Comparison of ENCODE assay signal across 1 cellular context in the genomic region with DNA sequence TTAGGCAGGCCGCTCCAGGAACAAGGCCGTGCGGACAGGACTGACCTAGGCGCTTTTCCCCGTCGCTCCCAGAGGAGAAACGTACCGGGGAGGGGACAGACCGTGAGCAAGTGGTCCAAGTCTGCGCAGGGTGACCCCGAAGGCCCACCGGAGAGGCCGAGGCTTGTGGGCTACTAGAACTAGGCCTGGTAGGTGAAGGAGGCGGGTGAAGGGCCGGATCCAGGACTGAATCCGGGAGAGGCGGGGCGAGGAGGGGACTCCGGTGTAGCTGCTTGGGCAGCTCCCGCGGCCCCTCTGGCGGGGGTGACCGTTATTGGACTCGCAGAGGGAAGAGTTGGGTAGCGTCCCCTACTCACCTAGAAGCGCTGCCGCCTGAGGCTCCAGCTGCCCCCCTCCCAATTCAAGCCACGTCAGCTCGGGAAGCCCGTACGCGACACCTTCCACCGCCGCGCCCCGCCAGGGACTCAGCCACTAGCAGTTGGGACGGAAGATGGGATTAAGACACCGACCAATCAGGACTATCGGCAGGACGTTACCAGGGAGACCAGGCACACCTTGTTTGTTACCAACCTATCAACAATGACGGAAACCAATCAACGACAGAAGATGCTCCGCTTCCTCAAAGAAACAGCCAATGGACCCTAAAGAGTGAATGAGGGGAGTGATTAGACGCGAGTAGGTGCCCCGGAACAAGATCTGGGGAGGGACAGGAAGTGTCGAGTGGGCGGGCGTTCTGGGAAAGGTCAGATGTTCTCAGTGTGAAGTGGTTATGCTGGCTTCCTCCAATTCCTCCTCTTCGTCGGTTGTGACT.
A peak's percentile ranks its signal among the peaks of the same experiment; 100 is the strongest.
TF ChIP-seq lines count a peak whose summit lies in the region.

A gene with protein sequence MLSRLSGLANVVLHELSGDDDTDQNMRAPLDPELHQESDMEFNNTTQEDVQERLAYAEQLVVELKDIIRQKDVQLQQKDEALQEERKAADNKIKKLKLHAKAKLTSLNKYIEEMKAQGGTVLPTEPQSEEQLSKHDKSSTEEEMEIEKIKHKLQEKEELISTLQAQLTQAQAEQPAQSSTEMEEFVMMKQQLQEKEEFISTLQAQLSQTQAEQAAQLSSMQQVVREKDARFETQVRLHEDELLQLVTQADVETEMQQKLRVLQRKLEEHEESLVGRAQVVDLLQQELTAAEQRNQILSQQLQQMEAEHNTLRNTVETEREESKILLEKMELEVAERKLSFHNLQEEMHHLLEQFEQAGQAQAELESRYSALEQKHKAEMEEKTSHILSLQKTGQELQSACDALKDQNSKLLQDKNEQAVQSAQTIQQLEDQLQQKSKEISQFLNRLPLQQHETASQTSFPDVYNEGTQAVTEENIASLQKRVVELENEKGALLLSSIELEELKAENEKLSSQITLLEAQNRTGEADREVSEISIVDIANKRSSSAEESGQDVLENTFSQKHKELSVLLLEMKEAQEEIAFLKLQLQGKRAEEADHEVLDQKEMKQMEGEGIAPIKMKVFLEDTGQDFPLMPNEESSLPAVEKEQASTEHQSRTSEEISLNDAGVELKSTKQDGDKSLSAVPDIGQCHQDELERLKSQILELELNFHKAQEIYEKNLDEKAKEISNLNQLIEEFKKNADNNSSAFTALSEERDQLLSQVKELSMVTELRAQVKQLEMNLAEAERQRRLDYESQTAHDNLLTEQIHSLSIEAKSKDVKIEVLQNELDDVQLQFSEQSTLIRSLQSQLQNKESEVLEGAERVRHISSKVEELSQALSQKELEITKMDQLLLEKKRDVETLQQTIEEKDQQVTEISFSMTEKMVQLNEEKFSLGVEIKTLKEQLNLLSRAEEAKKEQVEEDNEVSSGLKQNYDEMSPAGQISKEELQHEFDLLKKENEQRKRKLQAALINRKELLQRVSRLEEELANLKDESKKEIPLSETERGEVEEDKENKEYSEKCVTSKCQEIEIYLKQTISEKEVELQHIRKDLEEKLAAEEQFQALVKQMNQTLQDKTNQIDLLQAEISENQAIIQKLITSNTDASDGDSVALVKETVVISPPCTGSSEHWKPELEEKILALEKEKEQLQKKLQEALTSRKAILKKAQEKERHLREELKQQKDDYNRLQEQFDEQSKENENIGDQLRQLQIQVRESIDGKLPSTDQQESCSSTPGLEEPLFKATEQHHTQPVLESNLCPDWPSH (N-terminal part only) (minus strand): TSS at position 466 of the 811 bp plus-strand sequence. CDS start 18,770 bp downstream, outside the sequence.

TF ChIP-seq in K562, 482 proteins besides CTCF, POLR2A, EP300 and RAD21 (continued from another document and continues in another):
- no peak for TF ChIP-seq TOE1 (IDR thresholded peaks at IDR 0.05; ENCODE audit: borderline replicate concordance)
- no peak for TF ChIP-seq TOE1 (CRISPR knock-in tag; IDR thresholded peaks at IDR 0.05; ENCODE audit: borderline replicate concordance, low read depth)
- TF ChIP-seq PHTF2 (CRISPR knock-in tag; IDR thresholded peaks at IDR 0.05): no peak
- no peak for TF ChIP-seq ZNF232 (CRISPR knock-in tag; IDR thresholded peaks at IDR 0.05)
- TF ChIP-seq ETS1 (conservative IDR thresholded peaks at IDR 0.05; ENCODE audit: control insufficient read depth, low read depth, low read length): no peak; the same call in 1 of the 2 replicates
- TF ChIP-seq, protein P1, sequence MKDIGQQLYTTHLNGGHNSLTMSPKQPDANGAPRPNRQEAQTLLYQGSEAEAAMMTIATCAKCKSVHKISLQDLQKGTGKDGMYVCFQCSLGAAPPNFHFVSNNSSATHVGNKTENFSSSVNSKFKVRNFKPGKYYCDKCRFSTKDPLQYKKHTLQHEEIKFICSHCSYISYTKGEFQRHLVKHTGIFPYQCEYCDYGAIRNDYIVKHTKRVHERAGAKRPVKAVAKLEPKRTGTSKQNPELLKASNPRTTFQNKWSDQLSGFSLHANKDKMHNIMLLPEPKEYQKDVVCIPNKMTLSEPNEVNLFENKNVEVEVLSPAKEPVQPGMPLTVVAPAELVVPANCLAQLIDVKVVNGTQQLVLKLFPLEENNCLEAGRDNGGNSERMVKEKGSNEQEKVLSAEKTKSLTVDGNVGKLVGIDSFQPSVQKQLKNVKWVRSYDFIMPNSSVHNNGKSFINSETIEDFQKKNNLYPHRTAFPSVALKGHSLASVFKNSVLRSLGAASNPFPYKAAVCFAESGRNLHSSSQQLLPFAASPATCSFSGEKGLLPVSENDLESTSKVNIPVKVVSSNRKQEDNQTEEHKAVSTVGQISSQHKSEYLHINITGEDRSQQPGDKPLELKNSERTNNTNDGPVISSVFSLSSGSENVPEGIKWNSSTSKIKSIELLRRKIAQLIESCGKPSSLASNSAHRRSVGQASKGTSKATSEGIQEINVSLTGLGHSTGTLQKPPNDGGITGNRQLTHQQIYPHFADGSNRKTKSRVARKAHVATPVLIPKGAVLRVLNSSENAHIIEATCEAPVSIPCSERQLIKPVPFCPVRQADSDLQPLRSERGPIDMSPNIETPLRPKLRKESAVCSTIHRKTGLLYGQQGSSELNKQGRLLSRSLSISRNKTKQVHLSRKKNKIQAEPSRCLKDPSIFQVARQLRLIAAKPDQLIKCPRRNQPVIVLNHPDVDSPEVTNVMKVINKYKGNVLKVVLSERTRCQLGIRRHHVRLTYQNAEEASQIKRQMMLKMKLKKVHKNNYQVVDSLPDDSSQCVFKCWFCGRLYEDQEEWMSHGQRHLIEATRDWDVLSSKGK (CRISPR knock-in tag; IDR thresholded peaks at IDR 0.05): no peak
- TF ChIP-seq BRCA1 (IDR thresholded peaks at IDR 0.05): no peak
- no peak for TF ChIP-seq BRCA1 (CRISPR knock-in tag; IDR thresholded peaks at IDR 0.05)
- 0 out of 2 replicates have a peak, but pooled peaks have one; percentile 18 for TF ChIP-seq ETV5 (CRISPR knock-in tag; IDR thresholded peaks at IDR 0.05; ENCODE audit: low read depth)
- no peak for TF ChIP-seq SNIP1 (IDR thresholded peaks at IDR 0.05; ENCODE audit: low read depth)
- TF ChIP-seq SRSF9 (IDR thresholded peaks at IDR 0.05; ENCODE audit: borderline replicate concordance, low read depth, low read length): no peak
- TF ChIP-seq MED1 (CRISPR knock-in tag; IDR thresholded peaks at IDR 0.05; ENCODE audit: borderline replicate concordance): no peak
- peak; percentile 15; the same call in 1 of the 2 replicates for TF ChIP-seq SOX6 (IDR thresholded peaks at IDR 0.05)
- no peak for TF ChIP-seq IFI16 (CRISPR knock-in tag; IDR thresholded peaks at IDR 0.05)
- no peak for TF ChIP-seq ZNF354B (CRISPR knock-in tag; IDR thresholded peaks at IDR 0.05)
- TF ChIP-seq ZSCAN32 (CRISPR knock-in tag; IDR thresholded peaks at IDR 0.05): no peak
- no peak for TF ChIP-seq ZNF785 (CRISPR knock-in tag; IDR thresholded peaks at IDR 0.05)
- peak; percentile 86 for TF ChIP-seq ELF1 (tag; IDR thresholded peaks at IDR 0.05)
- TF ChIP-seq CEBPG (CRISPR knock-in tag; IDR thresholded peaks at IDR 0.05): no peak
- no peak for TF ChIP-seq CEBPG (tag; conservative IDR thresholded peaks at IDR 0.05 in 1 of 2, IDR thresholded peaks at IDR 0.05 in 1 of 2)
- no peak for TF ChIP-seq ZBTB12 (CRISPR knock-in tag; IDR thresholded peaks at IDR 0.05)
- TF ChIP-seq, protein P2, sequence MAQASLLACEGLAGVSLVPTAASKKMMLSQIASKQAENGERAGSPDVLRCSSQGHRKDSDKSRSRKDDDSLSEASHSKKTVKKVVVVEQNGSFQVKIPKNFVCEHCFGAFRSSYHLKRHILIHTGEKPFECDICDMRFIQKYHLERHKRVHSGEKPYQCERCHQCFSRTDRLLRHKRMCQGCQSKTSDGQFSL (CRISPR knock-in tag; IDR thresholded peaks at IDR 0.05): no peak
- TF ChIP-seq, protein P2 (tag; IDR thresholded peaks at IDR 0.05): no peak
- TF ChIP-seq ZNF212 (CRISPR knock-in tag; IDR thresholded peaks at IDR 0.05): no peak
- no peak for TF ChIP-seq ZNF174 (CRISPR knock-in tag; IDR thresholded peaks at IDR 0.05)
- peak; percentile 47; the same call in 1 of the 2 replicates for TF ChIP-seq RB1 (IDR thresholded peaks at IDR 0.05; ENCODE audit: low read depth)
- no peak for TF ChIP-seq ZNF133 (CRISPR knock-in tag; IDR thresholded peaks at IDR 0.05)
- TF ChIP-seq NR2C2 (CRISPR knock-in tag; IDR thresholded peaks at IDR 0.05): peak; percentile 99
- peak; percentile 99 for TF ChIP-seq NR2C2 (tag; IDR thresholded peaks at IDR 0.05)
- no peak for TF ChIP-seq RNF2 (IDR thresholded peaks at IDR 0.05)
- TF ChIP-seq, protein P3, sequence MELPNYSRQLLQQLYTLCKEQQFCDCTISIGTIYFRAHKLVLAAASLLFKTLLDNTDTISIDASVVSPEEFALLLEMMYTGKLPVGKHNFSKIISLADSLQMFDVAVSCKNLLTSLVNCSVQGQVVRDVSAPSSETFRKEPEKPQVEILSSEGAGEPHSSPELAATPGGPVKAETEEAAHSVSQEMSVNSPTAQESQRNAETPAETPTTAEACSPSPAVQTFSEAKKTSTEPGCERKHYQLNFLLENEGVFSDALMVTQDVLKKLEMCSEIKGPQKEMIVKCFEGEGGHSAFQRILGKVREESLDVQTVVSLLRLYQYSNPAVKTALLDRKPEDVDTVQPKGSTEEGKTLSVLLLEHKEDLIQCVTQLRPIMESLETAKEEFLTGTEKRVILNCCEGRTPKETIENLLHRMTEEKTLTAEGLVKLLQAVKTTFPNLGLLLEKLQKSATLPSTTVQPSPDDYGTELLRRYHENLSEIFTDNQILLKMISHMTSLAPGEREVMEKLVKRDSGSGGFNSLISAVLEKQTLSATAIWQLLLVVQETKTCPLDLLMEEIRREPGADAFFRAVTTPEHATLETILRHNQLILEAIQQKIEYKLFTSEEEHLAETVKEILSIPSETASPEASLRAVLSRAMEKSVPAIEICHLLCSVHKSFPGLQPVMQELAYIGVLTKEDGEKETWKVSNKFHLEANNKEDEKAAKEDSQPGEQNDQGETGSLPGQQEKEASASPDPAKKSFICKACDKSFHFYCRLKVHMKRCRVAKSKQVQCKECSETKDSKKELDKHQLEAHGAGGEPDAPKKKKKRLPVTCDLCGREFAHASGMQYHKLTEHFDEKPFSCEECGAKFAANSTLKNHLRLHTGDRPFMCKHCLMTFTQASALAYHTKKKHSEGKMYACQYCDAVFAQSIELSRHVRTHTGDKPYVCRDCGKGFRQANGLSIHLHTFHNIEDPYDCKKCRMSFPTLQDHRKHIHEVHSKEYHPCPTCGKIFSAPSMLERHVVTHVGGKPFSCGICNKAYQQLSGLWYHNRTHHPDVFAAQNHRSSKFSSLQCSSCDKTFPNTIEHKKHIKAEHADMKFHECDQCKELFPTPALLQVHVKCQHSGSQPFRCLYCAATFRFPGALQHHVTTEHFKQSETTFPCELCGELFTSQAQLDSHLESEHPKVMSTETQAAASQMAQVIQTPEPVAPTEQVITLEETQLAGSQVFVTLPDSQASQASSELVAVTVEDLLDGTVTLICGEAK (IDR thresholded peaks at IDR 0.05): peak; percentile 98
- TF ChIP-seq, protein P3 (CRISPR knock-in tag; IDR thresholded peaks at IDR 0.05): no peak
- peak in 1 of 2 experiments; percentile 44; a peak in 1 of 4 replicates for TF ChIP-seq RCOR1 (IDR thresholded peaks at IDR 0.05; ENCODE audit: borderline replicate concordance in 1 of 2, low read depth in 2 of 2, low read length in 2 of 2)
- no peak for TF ChIP-seq STAT5B (CRISPR knock-in tag; IDR thresholded peaks at IDR 0.05)
- 0 out of 2 replicates have a peak, but pooled peaks have one; percentile 22 for TF ChIP-seq ZBTB7A (IDR thresholded peaks at IDR 0.05; ENCODE audit: borderline replicate concordance, control insufficient read depth, low read depth, low read length)
- TF ChIP-seq YY1 (IDR thresholded peaks at IDR 0.05; ENCODE audit: borderline replicate concordance in 1 of 3, control insufficient read depth in 1 of 3, extremely low read depth in 1 of 3, insufficient read depth in 3 of 3, insufficient read length in 1 of 3, insufficient replicate concordance in 2 of 3, low read depth in 1 of 3, low read length in 2 of 3): peak in 1 of 3 experiments; percentile 22
- TF ChIP-seq CCAR2 (IDR thresholded peaks at IDR 0.05; ENCODE audit: low read depth, low read length): no peak
- peak; percentile 66 for TF ChIP-seq MEIS2 (IDR thresholded peaks at IDR 0.05; ENCODE audit: partially characterized antibody)
- TF ChIP-seq ZKSCAN3 (CRISPR knock-in tag; IDR thresholded peaks at IDR 0.05): no peak
